ENCODE assay signal across 16 cellular contexts in genomic region chr2:54626131-54626530, GRCh38.
A peak's percentile ranks its signal among the peaks of the same experiment; 100 is the strongest.
DNase-seq lines count a peak whose midpoint lies in the region; ATAC-seq and TF ChIP-seq lines count a peak whose summit lies in the region.
"Had no signal": no experiment of that assay in that cellular context is flagged by ENCODE, and none has a peak within 500 bp of the region (broad histone marks: within the 10 kb centered on the region; RNA-seq: fewer than 3 reads in every experiment).

No MANE protein-coding gene starts in this region.

- H3K9me3 ChIP-seq in adrenal gland (replicated peaks in 1 of 3) (no peaks in the 10 kb centered on the region), lung (ENCODE audit: control insufficient read depth in 2 of 2, insufficient read depth in 1 of 2, low read length in 1 of 2) (no peaks in the 10 kb centered on the region), spleen (no peaks in the 10 kb centered on the region)
- H3K9me3 ChIP-seq: esophagus squamous epithelium, transverse colon had no signal

- H3K27ac ChIP-seq in adrenal gland (peak overlapping the region in 4 of 5 donors; percentile 47 to 92 (median 64)), lung (ENCODE audit: low read depth in 1 of 2, low read length in 1 of 2) (peak overlapping the region; percentile 3 to 82), spleen (peak overlapping the region in 7 of 8 donors; percentile 16 to 76 (median 73))

- H3K36me3 ChIP-seq in adrenal gland (replicated peaks in 1 of 2) (peaks cover 0 to 99% of the 10 kb centered on the region in 2 donors), lung (ENCODE audit: control insufficient read depth in 2 of 2, insufficient read depth in 2 of 2, low read length in 2 of 2) (peaks cover 40 to 56% of the 10 kb centered on the region in 2 donors), spleen (peaks cover 2 to 100% (median 89%) of the 10 kb centered on the region in 6 donors)

- CTCF ChIA-PET in activated CD8-positive, alpha-beta T cell treated with anti-CD3 and anti-CD28 coated beads for 36 hours (lab: Charles Lee): interaction anchor here (1.1 to 2.3 kb wide), 3 partner anchors 8 to 102 kb away, joined by 5 to 9 read pairs (median 6); no protein-coding TSS in a partner anchor
- CTCF ChIA-PET in activated CD8-positive, alpha-beta T cell treated with anti-CD3 and anti-CD28 coated beads, Interleukin-2, amount 10 ng/mL, durations not matched to agents 7 days and 5 days (lab: Charles Lee): interaction anchor here (1.1 to 1.4 kb wide), 2 partner anchors 11 to 66 kb away, joined by 3 read pairs; no protein-coding TSS in a partner anchor

- TF ChIP-seq POLR2A in adrenal gland (IDR thresholded peaks at IDR 0.05) (no peak), spleen (IDR thresholded peaks at IDR 0.05) (no peak)

- H3K9me3 Mint-ChIP-seq in activated CD8-positive, alpha-beta T cell treated with anti-CD3 and anti-CD28 coated beads for 36 hours: no peaks in the 10 kb centered on the region
- H3K9me3 Mint-ChIP-seq in activated CD8-positive, alpha-beta T cell treated with anti-CD3 and anti-CD28 coated beads, Interleukin-2, amount 10 ng/mL, durations not matched to agents 7 days and 5 days (ENCODE audit: insufficient read depth): no peaks in the 10 kb centered on the region
- H3K9me3 Mint-ChIP-seq: T-cell had no signal

- no peak for DNase-seq in activated CD8-positive, alpha-beta T cell treated with anti-CD3 and anti-CD28 coated beads for 36 hours
- DNase-seq in activated CD8-positive, alpha-beta T cell treated with anti-CD3 and anti-CD28 coated beads, Interleukin-2, amount 10 ng/mL, durations not matched to agents 7 days and 5 days: no peak
- peak in 1 of 7 donors; percentile 11 for DNase-seq in adrenal gland
- no peak for DNase-seq in lung (ENCODE audit: low spot score)
- DNase-seq in spleen: no peak
- no peak for DNase-seq in NCI-H1694 (lab: John Stamatoyannopoulos, UW)
- no peak for DNase-seq in NCI-H82 (lab: John Stamatoyannopoulos, UW)
- DNase-seq: activated CD4-positive, CD25-positive, alpha-beta regulatory T cell; esophagus squamous epithelium; head of caudate nucleus; mesendoderm; NCI-H2081; SHP77; T-cell; transverse colon had no signal

- H3K27me3 ChIP-seq in adrenal gland (no peaks in the 10 kb centered on the region), lung (ENCODE audit: control insufficient read depth, insufficient read depth) (no peaks in the 10 kb centered on the region), spleen (replicated peaks in 1 of 7) (no peaks in the 10 kb centered on the region)
- H3K27me3 ChIP-seq: esophagus squamous epithelium, transverse colon had no signal

- intact Hi-C loops in activated CD8-positive, alpha-beta T cell treated with anti-CD3 and anti-CD28 coated beads for 36 hours (cut with micrococcal nuclease): no loop called here
- intact Hi-C loops in adrenal gland (cut with DNase I): no loop called here
- intact Hi-C loops in spleen (cut with DNase I; ENCODE audit: low total_unique reads): no loop called here

- peaks cover 4 to 53% of the 10 kb centered on the region in 2 donors for H3K4me1 ChIP-seq in adrenal gland (replicated peaks in 1 of 2)
- peaks cover 12 to 20% of the 10 kb centered on the region in 2 donors for H3K4me1 ChIP-seq in lung (ENCODE audit: control insufficient read depth in 2 of 2, insufficient read depth in 2 of 2, low read length in 2 of 2)
- H3K4me1 ChIP-seq in spleen: peaks cover 0 to 56% (median 15%) of the 10 kb centered on the region in 6 donors

- H3K27me3 Mint-ChIP-seq in activated CD8-positive, alpha-beta T cell treated with anti-CD3 and anti-CD28 coated beads for 36 hours: no peaks in the 10 kb centered on the region
- H3K27me3 Mint-ChIP-seq in activated CD8-positive, alpha-beta T cell treated with anti-CD3 and anti-CD28 coated beads, Interleukin-2, amount 10 ng/mL, durations not matched to agents 7 days and 5 days (ENCODE audit: low read depth): no peaks in the 10 kb centered on the region
- H3K27me3 Mint-ChIP-seq: T-cell had no signal

- no peak for ATAC-seq in activated CD8-positive, alpha-beta T cell treated with anti-CD3 and anti-CD28 coated beads for 36 hours
- no peak for ATAC-seq in activated CD8-positive, alpha-beta T cell treated with anti-CD3 and anti-CD28 coated beads, Interleukin-2, amount 10 ng/mL, durations not matched to agents 7 days and 5 days
- no peak for ATAC-seq in lung (ENCODE audit: insufficient read depth, low FRiP score)
- ATAC-seq in HG03439 (IDR thresholded peaks at IDR 0.05; ENCODE audit: unreplicated experiment): no peak
- ATAC-seq: T-cell had no signal

- H3K4me3 Mint-ChIP-seq in activated CD8-positive, alpha-beta T cell treated with anti-CD3 and anti-CD28 coated beads for 36 hours: no peak overlapping the region
- no peak overlapping the region for H3K4me3 Mint-ChIP-seq in activated CD8-positive, alpha-beta T cell treated with anti-CD3 and anti-CD28 coated beads, Interleukin-2, amount 10 ng/mL, durations not matched to agents 7 days and 5 days
- H3K4me3 Mint-ChIP-seq: T-cell had no signal

- peaks cover 10% of the 10 kb centered on the region for H3K4me1 Mint-ChIP-seq in activated CD8-positive, alpha-beta T cell treated with anti-CD3 and anti-CD28 coated beads for 36 hours (ENCODE audit: low read depth)
- no peaks in the 10 kb centered on the region for H3K4me1 Mint-ChIP-seq in activated CD8-positive, alpha-beta T cell treated with anti-CD3 and anti-CD28 coated beads, Interleukin-2, amount 10 ng/mL, durations not matched to agents 7 days and 5 days (ENCODE audit: low read depth)

- H3K27ac Mint-ChIP-seq in activated CD8-positive, alpha-beta T cell treated with anti-CD3 and anti-CD28 coated beads for 36 hours: peak overlapping the region; percentile 8
- no peak overlapping the region for H3K27ac Mint-ChIP-seq in activated CD8-positive, alpha-beta T cell treated with anti-CD3 and anti-CD28 coated beads, Interleukin-2, amount 10 ng/mL, durations not matched to agents 7 days and 5 days

- POLR2A ChIA-PET in activated CD8-positive, alpha-beta T cell treated with anti-CD3 and anti-CD28 coated beads for 36 hours (lab: Charles Lee): interaction anchor here (1.0 to 2.2 kb wide), 2 partner anchors 19 to 68 kb away, joined by 3 to 7 read pairs; no protein-coding TSS in a partner anchor
- POLR2A ChIA-PET in activated CD8-positive, alpha-beta T cell treated with anti-CD3 and anti-CD28 coated beads, Interleukin-2, amount 10 ng/mL, durations not matched to agents 7 days and 5 days (lab: Charles Lee): interaction anchor here (0.9 kb wide), 1 partner anchor 67 kb away, joined by 3 read pairs; no protein-coding TSS in a partner anchor

- TF ChIP-seq CTCF in activated CD8-positive, alpha-beta T cell treated with anti-CD3 and anti-CD28 coated beads for 36 hours (IDR thresholded peaks at IDR 0.05): no peak
- TF ChIP-seq CTCF in adrenal gland (IDR thresholded peaks at IDR 0.05): no peak
- TF ChIP-seq CTCF in lung (IDR thresholded peaks at IDR 0.05; ENCODE audit: control extremely low read depth, extremely low read depth): no peak
- no peak for TF ChIP-seq CTCF in spleen (IDR thresholded peaks at IDR 0.05 in 8 of 11, conservative IDR thresholded peaks at IDR 0.05 in 3 of 11)

- no peak overlapping the region for H3K4me3 ChIP-seq in adrenal gland
- no peak overlapping the region for H3K4me3 ChIP-seq in lung
- H3K4me3 ChIP-seq in spleen: no peak overlapping the region
- H3K4me3 ChIP-seq: esophagus squamous epithelium, transverse colon had no signal

- peaks cover 61% of the 10 kb centered on the region for H3K36me3 Mint-ChIP-seq in activated CD8-positive, alpha-beta T cell treated with anti-CD3 and anti-CD28 coated beads for 36 hours (ENCODE audit: low read depth)
- H3K36me3 Mint-ChIP-seq in activated CD8-positive, alpha-beta T cell treated with anti-CD3 and anti-CD28 coated beads, Interleukin-2, amount 10 ng/mL, durations not matched to agents 7 days and 5 days (ENCODE audit: low read depth): peaks cover 76% of the 10 kb centered on the region

- WGBS in adrenal gland, 4 donors: 85 to 93% (median 90%) methylated on average over 7 of the region's 7 CpGs
- 95 to 96% methylated on average over 7 of the region's 7 CpGs for WGBS in lung, 2 donors
- WGBS in spleen, 5 donors: 91 to 97% (median 95%) methylated on average over 7 of the region's 7 CpGs
